ENCODE assay signal across 13 cellular contexts in genomic region chr2:221203138-221203537, GRCh38.
DNase-seq lines count a peak whose midpoint lies in the region; ATAC-seq and TF ChIP-seq lines count a peak whose summit lies in the region.
"Had no signal": no experiment of that assay in that cellular context is flagged by ENCODE, and none has a peak within 500 bp of the region (broad histone marks: within the 10 kb centered on the region; RNA-seq: fewer than 3 reads in every experiment).

No MANE protein-coding gene starts in this region.

- peak overlapping the region; percentile 32; the same call in 1 of the 2 replicates for H3K27ac ChIP-seq in Karpas-422 (ENCODE audit: low read length)
- H3K27ac ChIP-seq: heart left ventricle had no signal

- H4K20me1 ChIP-seq in Karpas-422 (ENCODE audit: insufficient read depth, low read depth, low read length) = no peaks in the 10 kb centered on the region

- H3K9me2 ChIP-seq in Karpas-422 (replicated peaks; ENCODE audit: insufficient read depth, low read length) = no peaks in the 10 kb centered on the region

- H3K4me1 ChIP-seq in Karpas-422 (ENCODE audit: low read length) = peaks cover 44% of the 10 kb centered on the region
- H3K4me1 ChIP-seq: heart left ventricle had no signal

- H3K36me3 ChIP-seq in Karpas-422 (ENCODE audit: insufficient read depth, low read length) = no peaks in the 10 kb centered on the region
- H3K36me3 ChIP-seq: heart left ventricle had no signal

- no peaks in the 10 kb centered on the region for H3K36me3 Mint-ChIP-seq in activated T-cell treated with anti-CD3 and anti-CD28 coated beads, Interleukin-2, amount 50 U/mL, for 4 hours (ENCODE audit: insufficient read depth)
- no peaks in the 10 kb centered on the region for H3K36me3 Mint-ChIP-seq in progenitor cell of endocrine pancreas (ENCODE audit: insufficient read depth)
- H3K36me3 Mint-ChIP-seq: CD4-positive, CD25-positive, alpha-beta regulatory T cell had no signal

- no peaks in the 10 kb centered on the region for H3K9me3 Mint-ChIP-seq in activated T-cell treated with anti-CD3 and anti-CD28 coated beads, Interleukin-2, amount 50 U/mL, for 4 hours
- H3K9me3 Mint-ChIP-seq in progenitor cell of endocrine pancreas (ENCODE audit: low read depth) = no peaks in the 10 kb centered on the region
- H3K9me3 Mint-ChIP-seq: CD4-positive, CD25-positive, alpha-beta regulatory T cell had no signal

- H3K9ac ChIP-seq in Karpas-422 (ENCODE audit: low read length) = no peak overlapping the region

- peak overlapping the region; percentile 49 for H3K4me2 ChIP-seq in Karpas-422 (ENCODE audit: low read depth, low read length, poor library complexity, severe bottlenecking)

- H3K27me3 ChIP-seq in Karpas-422 (ENCODE audit: low read length) = no peaks in the 10 kb centered on the region
- H3K27me3 ChIP-seq: heart left ventricle had no signal

- H3K9me3 ChIP-seq in Karpas-422 (ENCODE audit: low read length) = no peaks in the 10 kb centered on the region
- H3K9me3 ChIP-seq: heart left ventricle had no signal

- H3K4me3 Mint-ChIP-seq in activated T-cell treated with anti-CD3 and anti-CD28 coated beads, Interleukin-2, amount 50 U/mL, for 4 hours = no peak overlapping the region
- no peak overlapping the region for H3K4me3 Mint-ChIP-seq in progenitor cell of endocrine pancreas (ENCODE audit: low read depth)
- H3K4me3 Mint-ChIP-seq: CD4-positive, CD25-positive, alpha-beta regulatory T cell had no signal

- ATAC-seq in HG02840 (IDR thresholded peaks at IDR 0.05; ENCODE audit: low FRiP score, unreplicated experiment) = peak; percentile 92
- no peak for ATAC-seq in activated T-cell treated with anti-CD3 and anti-CD28 coated beads, Interleukin-2, amount 50 U/mL, for 4 hours
- ATAC-seq: heart left ventricle had no signal

- no peak for TF ChIP-seq CTCF in progenitor cell of endocrine pancreas (IDR thresholded peaks at IDR 0.05; ENCODE audit: unreplicated experiment)

- DNase-seq in DMS53 treated with DMSO at 0.1 percent for 48 hours (lab: John Stamatoyannopoulos, UW; ENCODE audit: unreplicated experiment) = peak; percentile 64
- peak; percentile 11 for DNase-seq in GM19238 (ENCODE audit: insufficient read length, low spot score)
- peak; percentile 83 for DNase-seq in Karpas-422
- no peak for DNase-seq in GF-D8 (lab: John Stamatoyannopoulos, UW)
- DNase-seq in activated T-cell treated with anti-CD3 and anti-CD28 coated beads, Interleukin-2, amount 50 U/mL, for 4 hours = no peak
- no peak for DNase-seq in NCI-H2227 treated with DMSO at 0.1 percent for 48 hours (lab: John Stamatoyannopoulos, UW)
- no peak for DNase-seq in progenitor cell of endocrine pancreas (ENCODE audit: low spot score, unreplicated experiment)
- DNase-seq: CD4-positive, CD25-positive, alpha-beta regulatory T cell; H7; heart left ventricle; stimulated activated CD4-positive, alpha-beta T cell treated with anti-CD3 and anti-CD28 coated beads, Interleukin-4, amount 100 ng/mL, for 24 hours; T-helper 1 cell had no signal

- no peak overlapping the region for H2AFZ ChIP-seq in Karpas-422 (ENCODE audit: low read length)

- H3K79me2 ChIP-seq in Karpas-422 (ENCODE audit: low read length) = no peaks in the 10 kb centered on the region

- no peak overlapping the region for H3K27ac Mint-ChIP-seq in progenitor cell of endocrine pancreas
- H3K27ac Mint-ChIP-seq: CD4-positive, CD25-positive, alpha-beta regulatory T cell had no signal

- H3K4me1 Mint-ChIP-seq in activated T-cell treated with anti-CD3 and anti-CD28 coated beads, Interleukin-2, amount 50 U/mL, for 4 hours (ENCODE audit: low read depth) = no peaks in the 10 kb centered on the region
- peaks cover 35% of the 10 kb centered on the region for H3K4me1 Mint-ChIP-seq in progenitor cell of endocrine pancreas (ENCODE audit: low read depth)

- H3K27me3 Mint-ChIP-seq in activated T-cell treated with anti-CD3 and anti-CD28 coated beads, Interleukin-2, amount 50 U/mL, for 4 hours (ENCODE audit: low read depth) = no peaks in the 10 kb centered on the region
- H3K27me3 Mint-ChIP-seq in progenitor cell of endocrine pancreas = peaks cover 3% of the 10 kb centered on the region
- H3K27me3 Mint-ChIP-seq: CD4-positive, CD25-positive, alpha-beta regulatory T cell had no signal

- no peak overlapping the region for H3K4me3 ChIP-seq in Karpas-422 (ENCODE audit: low read length)
- H3K4me3 ChIP-seq: heart left ventricle had no signal

Comparison
In these comparisons a context has a peak if more than half of its experiments do, and no peak if none do; other contexts are left out.
1. DNase-seq: peak in DMS53 treated with DMSO at 0.1 percent for 48 hours (single experiment), GM19238 (single experiment) and Karpas-422 (single experiment); none in GF-D8 (single experiment), activated T-cell treated with anti-CD3 and anti-CD28 coated beads, Interleukin-2, amount 50 U/mL, for 4 hours (single experiment), NCI-H2227 treated with DMSO at 0.1 percent for 48 hours (single experiment) and progenitor cell of endocrine pancreas (single experiment).